18 cellular contexts compared by ENCODE assay signal in the genomic region with DNA sequence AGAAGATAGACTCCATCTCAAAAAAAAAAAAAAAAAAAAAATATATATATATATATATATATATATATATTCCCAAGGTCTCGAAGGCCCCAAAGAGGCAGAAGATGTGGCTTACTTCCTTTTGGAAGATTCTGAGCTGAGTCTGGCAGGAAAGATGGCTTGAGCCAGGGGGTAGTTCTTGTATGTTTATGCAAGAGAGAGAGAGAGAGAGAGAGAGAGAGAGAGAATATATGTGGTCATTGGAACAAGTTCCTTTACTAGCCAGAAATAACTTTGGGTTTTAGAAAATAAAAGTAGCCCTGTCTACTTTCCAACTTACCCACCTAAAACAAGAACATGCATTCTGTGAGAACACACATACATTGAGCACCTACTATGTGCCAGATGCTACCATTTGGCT. TPM values are rescaled to one million over a fixed set of nuclear protein-coding genes. Genes with fewer than 3 reads are reported as not detected.
DNase-seq lines count a peak whose midpoint lies in the region; TF ChIP-seq lines count a peak whose summit lies in the region.
"Had no signal": no experiment of that assay in that cellular context is flagged by ENCODE, and none has a peak within 500 bp of the region (broad histone marks: within the 10 kb centered on the region; RNA-seq: fewer than 3 reads in every experiment).

No MANE protein-coding gene starts in this region.

- POLR2A ChIA-PET in AG04450 (lab: Yijun Ruan, JAX) = interaction anchor here (0.6 kb wide), 2 partner anchors 127 to 217 kb away, joined by 3 read pairs; no protein-coding TSS in a partner anchor

- WGBS in mesenchymal stem cell = 18% methylated on average over 1 of the region's 1 CpG

- no peak overlapping the region for H2BK15ac ChIP-seq in mesenchymal stem cell (ENCODE audit: low read depth, poor library complexity, severe bottlenecking)

- H3K14ac ChIP-seq in mesenchymal stem cell (ENCODE audit: low read length in 2 of 2) = no peak overlapping the region

- no peak overlapping the region for H4K8ac ChIP-seq in mesenchymal stem cell (ENCODE audit: low read length)

- H3K36me3 ChIP-seq in MG63 = no peaks in the 10 kb centered on the region; the same call in 1 of the 2 replicates
- H3K36me3 ChIP-seq in mesenchymal stem cell (ENCODE audit: control insufficient read depth in 1 of 2, insufficient read depth in 2 of 2, low read depth in 1 of 2, low read length in 2 of 2) = peaks cover 0 to 17% of the 10 kb centered on the region in 2 experiments
- H3K36me3 ChIP-seq: left ventricle myocardium inferior, prostate gland, suprapubic skin had no signal

- CTCF ChIA-PET in AG04450 (lab: Charles Lee) = no interaction called here

- H4K91ac ChIP-seq in mesenchymal stem cell (ENCODE audit: low read length) = no peak overlapping the region

- H3K4ac ChIP-seq in mesenchymal stem cell (ENCODE audit: low read depth in 1 of 2, low read length in 2 of 2) = no peak overlapping the region

- H2BK5ac ChIP-seq in mesenchymal stem cell (ENCODE audit: low read depth, low read length, poor library complexity, severe bottlenecking) = no peak overlapping the region

- no peak overlapping the region for H2BK120ac ChIP-seq in mesenchymal stem cell (ENCODE audit: low read depth, low read length)

- peaks cover 75% of the 10 kb centered on the region for H3K4me1 ChIP-seq in mesenchymal stem cell (ENCODE audit: control insufficient read depth, insufficient read depth, low read depth, low read length)

- H3K27me3 ChIP-seq in AG04450 (ENCODE audit: control insufficient read depth, insufficient read depth, low read length) (no peaks in the 10 kb centered on the region), MG63 (no peaks in the 10 kb centered on the region), mesenchymal stem cell (ENCODE audit: control insufficient read depth in 1 of 2, insufficient read depth in 1 of 2, low read length in 2 of 2) (no peaks in the 10 kb centered on the region)
- H3K27me3 ChIP-seq: suprapubic skin had no signal

- no peak overlapping the region for H3K23ac ChIP-seq in mesenchymal stem cell (ENCODE audit: low read length in 2 of 2)

- H3K4me3 ChIP-seq in AG04450 (ENCODE audit: low read depth, low read length) (no peak overlapping the region), MG63 (no peak overlapping the region), mesenchymal stem cell (ENCODE audit: insufficient read depth in 1 of 2, low read depth in 1 of 2, low read length in 2 of 2) (no peak overlapping the region)
- H3K4me3 ChIP-seq: left ventricle myocardium inferior, prostate gland, suprapubic skin had no signal

- no peak overlapping the region for H3K4me2 ChIP-seq in mesenchymal stem cell (ENCODE audit: low read length, poor library complexity, severe bottlenecking)

- H3K27ac ChIP-seq in AG04450 (ENCODE audit: low read depth, low read length) = no peak overlapping the region
- no peak overlapping the region for H3K27ac ChIP-seq in mesenchymal stem cell (ENCODE audit: low read length, poor library complexity, severe bottlenecking)
- H3K27ac ChIP-seq: left ventricle myocardium inferior, suprapubic skin had no signal

- no peak overlapping the region for H2BK12ac ChIP-seq in mesenchymal stem cell (ENCODE audit: low read length in 2 of 2)

- H3K9ac ChIP-seq in mesenchymal stem cell (ENCODE audit: low read length) = no peak overlapping the region

- peak; percentile 76 for DNase-seq in AG04450 (ENCODE audit: low read depth, low spot score)
- peak; percentile 55 for DNase-seq in MG63
- DNase-seq in dedifferentiated amniotic fluid mesenchymal stem cell (ENCODE audit: extremely low spot score) = peak; percentile 39
- peak; percentile 77 for DNase-seq in mesenchymal stem cell
- DNase-seq in activated CD4-positive, alpha-beta T cell treated with anti-CD3 and anti-CD28 coated beads for 1 hour = no peak
- no peak for DNase-seq in iPS-NIHi11 (ENCODE audit: low spot score)
- DNase-seq in NCI-H128 (lab: John Stamatoyannopoulos, UW; ENCODE audit: unreplicated experiment) = no peak
- DNase-seq in activated CD4-positive, CD25-positive, alpha-beta regulatory T cell (lab: John Stamatoyannopoulos, UW) = no peak
- DNase-seq: activated B cell treated with CpG ODN at 0.5 μM for 24 hours; activated naive CD4-positive, alpha-beta T cell treated with anti-CD3 and anti-CD28 coated beads for 36 hours; GDM1; left ventricle myocardium inferior; MM.1S; NCI-H82; stimulated activated CD4-positive, alpha-beta T cell treated with anti-CD3 and anti-CD28 coated beads, Interleukin-15, amount 100 ng/mL, for 24 hours; SW 1271 had no signal

- TF ChIP-seq CTCF in AG04450 (IDR thresholded peaks at IDR 0.05; ENCODE audit: low read depth, low read length) = no peak

- H3K18ac ChIP-seq in mesenchymal stem cell (ENCODE audit: low read depth in 1 of 2, low read length in 2 of 2) = peak overlapping the region in 1 of 2 experiments; percentile 58

- no peak overlapping the region for H2AK5ac ChIP-seq in mesenchymal stem cell (ENCODE audit: low read length, severe bottlenecking)

- no peak overlapping the region for H2AFZ ChIP-seq in mesenchymal stem cell (ENCODE audit: low read depth, low read length)

- H3K9me3 ChIP-seq in AG04450 (ENCODE audit: control insufficient read depth, insufficient read depth, low read length) (no peaks in the 10 kb centered on the region), MG63 (no peaks in the 10 kb centered on the region), mesenchymal stem cell (ENCODE audit: control insufficient read depth, low read length) (no peaks in the 10 kb centered on the region)
- H3K9me3 ChIP-seq: left ventricle myocardium inferior, prostate gland, suprapubic skin had no signal

- H3K79me1 ChIP-seq in mesenchymal stem cell (replicated peaks; ENCODE audit: low read length, poor library complexity, severe bottlenecking) = peaks cover 12% of the 10 kb centered on the region

RNA-seq across cellular contexts. Expression of gene NCS1, which starts 17.6 kb away (rescaled TPM):
- polyA plus RNA-seq in AG04450 (2011; rRNA removed) = 68.3 and 69.9 TPM in 2 replicates
- polyA minus RNA-seq in AG04450 (2011; rRNA and poly(A)+ RNA removed) = 57.8 and 68.3 TPM in 2 replicates
- total RNA-seq in MG63 (2014; rRNA removed; shearing (Covaris generic); ENCODE audit: low replicate concordance) = 16.6 and 34.4 TPM in 2 replicates
- polyA plus RNA-seq in mesenchymal stem cell (2013, experiment 1 of 2) = 38.8 TPM
- 37.7 TPM for polyA plus RNA-seq in mesenchymal stem cell (2013, experiment 2 of 2)

Comparison
In these comparisons a context has a peak if more than half of its experiments do, and no peak if none do; other contexts are left out.
1. DNase-seq: peak in AG04450 (single experiment), MG63 (single experiment), dedifferentiated amniotic fluid mesenchymal stem cell (single experiment) and mesenchymal stem cell (single experiment); none in activated CD4-positive, alpha-beta T cell treated with anti-CD3 and anti-CD28 coated beads for 1 hour (single experiment), iPS-NIHi11 (single experiment), NCI-H128 (single experiment) and activated CD4-positive, CD25-positive, alpha-beta regulatory T cell (0 of 4).